1 cellular context compared by ENCODE assay signal in genomic region chr15:84402856-84403608, GRCh38.
TF ChIP-seq lines count a peak whose summit lies in the region.

No MANE protein-coding gene starts in this region.

TF ChIP-seq in K562, 482 proteins besides CTCF, POLR2A, EP300 and RAD21 (continued from another document):
- TF ChIP-seq MGA (IDR thresholded peaks at IDR 0.05) (no peak), ZNF436 (CRISPR knock-in tag; IDR thresholded peaks at IDR 0.05) (no peak), FOXK2 (conservative IDR thresholded peaks at IDR 0.05 in 1 of 2, IDR thresholded peaks at IDR 0.05 in 1 of 2; ENCODE audit: low read depth in 2 of 2) (no peak), ETV5 (CRISPR knock-in tag; IDR thresholded peaks at IDR 0.05; ENCODE audit: low read depth) (no peak), GABPB2 (CRISPR knock-in tag; conservative IDR thresholded peaks at IDR 0.05) (no peak)
